In the genomic region with DNA sequence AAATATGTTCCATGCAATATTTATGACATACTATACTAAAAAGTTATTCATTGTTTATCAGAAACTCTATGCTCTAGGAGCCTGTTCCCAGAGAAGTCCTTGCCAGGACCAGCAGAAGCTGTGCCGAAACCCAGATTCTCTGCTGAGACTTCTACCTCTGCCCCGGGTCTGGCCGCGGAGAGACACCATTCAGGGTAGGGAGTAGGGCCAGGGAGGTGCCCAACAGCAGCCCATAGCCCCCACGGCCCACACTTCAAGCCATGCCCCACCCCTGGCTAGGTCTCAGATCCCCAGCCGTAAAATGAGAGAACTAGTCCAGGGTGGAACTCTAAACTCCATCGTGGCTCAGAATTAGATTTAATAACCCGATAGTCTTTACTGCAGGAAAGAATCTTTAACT, we compare ENCODE assay signal across 17 cellular contexts.
"Had no signal": no experiment of that assay in that cellular context is flagged by ENCODE, and none has a peak within 500 bp of the region (broad histone marks: within the 10 kb centered on the region; RNA-seq: fewer than 3 reads in every experiment).

No MANE protein-coding gene starts in this region.

- H3K4me1 Mint-ChIP-seq: endodermal cell had no signal

- H3K27ac ChIP-seq: adrenal gland, cardiac muscle cell, thoracic aorta, vagina had no signal

- H3K4me3 Mint-ChIP-seq: activated naive CD4-positive, alpha-beta T cell treated with anti-CD3 and anti-CD28 coated beads for 36 hours; endodermal cell; natural killer cell treated with Interleukin-12 subunit alpha and Interleukin-12 subunit beta and Interleukin-15 and Interleukin-18, amount 100 ng/mL, for 72 hours; T-helper 2 cell treated with Interferon-gamma antibody and Interleukin-4, amounts not matched to agents 5 μg/mL and 100 μg/mL, for 36 hours had no signal

- H3K27ac Mint-ChIP-seq: activated naive CD4-positive, alpha-beta T cell treated with anti-CD3 and anti-CD28 coated beads for 36 hours; endodermal cell; natural killer cell treated with Interleukin-12 subunit alpha and Interleukin-12 subunit beta and Interleukin-15 and Interleukin-18, amount 100 ng/mL, for 72 hours; T-helper 2 cell treated with Interferon-gamma antibody and Interleukin-4, amounts not matched to agents 5 μg/mL and 100 μg/mL, for 36 hours had no signal

- H3K9me3 Mint-ChIP-seq: natural killer cell treated with Interleukin-12 subunit alpha and Interleukin-12 subunit beta and Interleukin-15 and Interleukin-18, amount 100 ng/mL, for 72 hours had no signal

- ATAC-seq: activated CD4-positive, CD25-positive, alpha-beta regulatory T cell treated with anti-CD3 and anti-CD28 coated beads, Interleukin-2, amount 50 U/mL, for 24 hours; heart left ventricle; left lobe of liver; natural killer cell treated with Interleukin-12 subunit alpha and Interleukin-12 subunit beta and Interleukin-15 and Interleukin-18, amount 100 ng/mL, for 72 hours had no signal

- DNase-seq: activated CD4-positive, alpha-beta T cell treated with anti-CD3 and anti-CD28 coated beads, Interleukin-2, amount 50 U/mL, for 4 hours; activated naive CD4-positive, alpha-beta T cell treated with anti-CD3 and anti-CD28 coated beads for 36 hours; activated T-cell treated with anti-CD3 and anti-CD28 coated beads for 4 hours; mammary epithelial cell; stimulated activated CD4-positive, alpha-beta T cell treated with anti-CD3 and anti-CD28 coated beads, Interleukin-1b, Interleukin-23, amount 100 ng/mL, for 48 hours; SW 1271 had no signal

- H3K36me3 ChIP-seq: adrenal gland, cardiac muscle cell, heart left ventricle, thoracic aorta, vagina had no signal

- H3K4me3 ChIP-seq: adrenal gland, cardiac muscle cell, dorsolateral prefrontal cortex, heart left ventricle, thoracic aorta, vagina had no signal

- H3K9me3 ChIP-seq: thoracic aorta, vagina had no signal

- H3K27me3 ChIP-seq: adrenal gland, cardiac muscle cell, dorsolateral prefrontal cortex, heart left ventricle, vagina had no signal

- H3K27me3 Mint-ChIP-seq: natural killer cell treated with Interleukin-12 subunit alpha and Interleukin-12 subunit beta and Interleukin-15 and Interleukin-18, amount 100 ng/mL, for 72 hours had no signal
